Comparison of ENCODE assay signal across 18 cellular contexts in the genomic region with DNA sequence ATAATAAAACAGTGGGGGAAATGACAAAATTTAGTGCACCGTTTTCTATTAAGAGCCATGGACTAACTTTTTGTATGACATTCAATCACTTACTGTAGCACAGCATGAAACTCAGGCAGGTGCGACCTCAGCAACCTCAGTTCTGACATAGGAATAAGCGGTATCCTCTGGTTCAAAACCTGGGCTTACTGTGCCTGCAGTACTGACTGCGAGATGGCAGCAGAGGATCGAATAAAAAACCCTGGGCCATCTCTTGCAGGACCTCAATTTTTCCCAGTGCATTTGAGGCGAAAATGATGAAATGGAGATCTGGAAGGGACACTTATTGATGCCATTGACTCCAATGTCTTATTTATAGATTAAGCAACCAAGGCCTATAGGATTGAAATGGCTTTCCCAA.
A peak's percentile ranks its signal among the peaks of the same experiment; 100 is the strongest.
DNase-seq lines count a peak whose midpoint lies in the region; ATAC-seq and TF ChIP-seq lines count a peak whose summit lies in the region.
"Had no signal": no experiment of that assay in that cellular context is flagged by ENCODE, and none has a peak within 500 bp of the region (broad histone marks: within the 10 kb centered on the region; RNA-seq: fewer than 3 reads in every experiment).

No MANE protein-coding gene starts in this region.

- H3K4me1 ChIP-seq in Karpas-422 (ENCODE audit: low read length): no peaks in the 10 kb centered on the region
- H3K4me1 ChIP-seq in PC-3 (ENCODE audit: insufficient read depth, low read length): no peaks in the 10 kb centered on the region
- peaks cover 3% of the 10 kb centered on the region for H3K4me1 ChIP-seq in neural progenitor cell

- H3K27me3 Mint-ChIP-seq in neural progenitor cell (ENCODE audit: insufficient read depth, low read depth): no peaks in the 10 kb centered on the region

- H3K9me3 ChIP-seq in Karpas-422 (ENCODE audit: low read length) (no peaks in the 10 kb centered on the region; the same call in 1 of the 2 replicates), PC-3 (ENCODE audit: low read length) (no peaks in the 10 kb centered on the region), neural progenitor cell (ENCODE audit: low read depth) (no peaks in the 10 kb centered on the region)

- POLR2A ChIA-PET in PC-3 (lab: Charles Lee; ENCODE audit: unreplicated experiment): no interaction called here

- no peaks in the 10 kb centered on the region for H3K36me3 Mint-ChIP-seq in neural progenitor cell
- H3K36me3 Mint-ChIP-seq: CD8-positive, alpha-beta T cell had no signal

- peak; percentile 30; the same call in 1 of the 2 replicates for TF ChIP-seq CTCF in PC-3 (conservative IDR thresholded peaks at IDR 0.05; ENCODE audit: low read depth, low read length)
- TF ChIP-seq CTCF in neural progenitor cell (IDR thresholded peaks at IDR 0.05): peak; percentile 28

- no peak overlapping the region for H3K27ac Mint-ChIP-seq in neural progenitor cell
- H3K27ac Mint-ChIP-seq: CD8-positive, alpha-beta T cell had no signal

- H3K4me3 Mint-ChIP-seq in neural progenitor cell: no peak overlapping the region
- H3K4me3 Mint-ChIP-seq: CD8-positive, alpha-beta T cell had no signal

- H4K20me1 ChIP-seq in Karpas-422 (ENCODE audit: insufficient read depth, low read depth, low read length): no peaks in the 10 kb centered on the region
- H4K20me1 ChIP-seq in PC-3 (ENCODE audit: low read length): no peaks in the 10 kb centered on the region
- H4K20me1 ChIP-seq in neural progenitor cell (ENCODE audit: low read depth): no peaks in the 10 kb centered on the region

- H3K9me2 ChIP-seq in Karpas-422 (replicated peaks; ENCODE audit: insufficient read depth, low read length) (no peaks in the 10 kb centered on the region), PC-3 (replicated peaks; ENCODE audit: low read length) (no peaks in the 10 kb centered on the region)

- H2AFZ ChIP-seq in Karpas-422 (ENCODE audit: low read length): no peak overlapping the region
- no peak overlapping the region for H2AFZ ChIP-seq in PC-3 (ENCODE audit: low read length)
- H2AFZ ChIP-seq in neural progenitor cell (replicated peaks): no peak overlapping the region

- H3K79me2 ChIP-seq in Karpas-422 (ENCODE audit: low read length) (no peaks in the 10 kb centered on the region), PC-3 (ENCODE audit: low read length) (no peaks in the 10 kb centered on the region), neural progenitor cell (ENCODE audit: low read depth) (no peaks in the 10 kb centered on the region)

- H3F3A ChIP-seq in PC-3 (ENCODE audit: low read length, unreplicated experiment) (no peaks in the 10 kb centered on the region), neural progenitor cell (ENCODE audit: low read depth) (no peaks in the 10 kb centered on the region)

- H3K27me3 ChIP-seq in Karpas-422 (ENCODE audit: low read length) (no peaks in the 10 kb centered on the region), PC-3 (ENCODE audit: low read length) (peaks cover 46% of the 10 kb centered on the region; the same call in 1 of the 2 replicates), neural progenitor cell (no peaks in the 10 kb centered on the region)

- no peaks in the 10 kb centered on the region for H3K36me3 ChIP-seq in Karpas-422 (ENCODE audit: insufficient read depth, low read length)
- no peaks in the 10 kb centered on the region for H3K36me3 ChIP-seq in PC-3 (ENCODE audit: low read depth, low read length)
- H3K36me3 ChIP-seq in neural progenitor cell: no peaks in the 10 kb centered on the region

- CTCF ChIA-PET in PC-3 (lab: Charles Lee): no interaction called here

- no peak overlapping the region for H3K4me2 ChIP-seq in Karpas-422 (ENCODE audit: low read depth, low read length, poor library complexity, severe bottlenecking)
- no peak overlapping the region for H3K4me2 ChIP-seq in PC-3 (ENCODE audit: low read length)
- H3K4me2 ChIP-seq in neural progenitor cell: no peak overlapping the region

- intact Hi-C loops in PC-3 (cut with micrococcal nuclease): no loop called here

- H3K4me3 ChIP-seq in Karpas-422 (ENCODE audit: low read length) (no peak overlapping the region), PC-3 (ENCODE audit: low read length) (no peak overlapping the region), neural progenitor cell (no peak overlapping the region)

- no peaks in the 10 kb centered on the region for H3K4me1 Mint-ChIP-seq in neural progenitor cell

- H3K9me3 Mint-ChIP-seq in neural progenitor cell: peaks cover 4% of the 10 kb centered on the region

- DNase-seq in NCI-H2107 treated with DMSO at 0.1 percent for 48 hours (lab: John Stamatoyannopoulos, UW; ENCODE audit: unreplicated experiment) (peak; percentile 44), NCI-H2107 (lab: John Stamatoyannopoulos, UW) (no peak), Karpas-422 (peak; percentile 42), PC-3 (peak; percentile 23), neural progenitor cell (ENCODE audit: low spot score) (no peak), GM03348 (ENCODE audit: low spot score) (no peak)
- no peak for DNase-seq in stimulated activated naive CD8-positive, alpha-beta T cell treated with anti-CD3 and anti-CD28 coated beads, Interleukin-15, Interleukin-2, amounts not matched to agents 100 U/mL and 50 U/mL, for 24 hours
- DNase-seq: 8988T; CD8-positive, alpha-beta T cell; DMS79 treated with DMSO at 0.1 percent for 48 hours; KBM-7; MM.1S; NCI-H1092 treated with DMSO at 0.1 percent for 48 hours; NCI-H1694 treated with DMSO at 0.1 percent for 48 hours; NCI-H2171; NCI-H446 treated with DMSO at 0.1 percent for 48 hours; NCI-H774 had no signal

- H3K27ac ChIP-seq in Karpas-422 (ENCODE audit: low read length) (no peak overlapping the region), PC-3 (ENCODE audit: low read length) (no peak overlapping the region), neural progenitor cell (no peak overlapping the region)

- no TSS peak for BruUV-seq in PC-3 (replicated peaks; lab: Mats Ljungman, UMichigan)

- ATAC-seq in PC-3: no peak
- ATAC-seq in GM18517 (IDR thresholded peaks at IDR 0.05; ENCODE audit: unreplicated experiment): no peak
- no peak for ATAC-seq in stimulated activated naive CD8-positive, alpha-beta T cell treated with anti-CD3 and anti-CD28 coated beads, Interleukin-15, Interleukin-2, amounts not matched to agents 100 U/mL and 50 U/mL, for 24 hours
- ATAC-seq: CD8-positive, alpha-beta T cell had no signal

- no peak overlapping the region for H3K9ac ChIP-seq in Karpas-422 (ENCODE audit: low read length)
- H3K9ac ChIP-seq in PC-3 (ENCODE audit: low read length): no peak overlapping the region
- H3K9ac ChIP-seq in neural progenitor cell: no peak overlapping the region

Comparison
In these comparisons a context has a peak if more than half of its experiments do, and no peak if none do; other contexts are left out.
1. DNase-seq: peak in NCI-H2107 treated with DMSO at 0.1 percent for 48 hours (single experiment), Karpas-422 (single experiment) and PC-3 (single experiment); none in NCI-H2107 (single experiment), neural progenitor cell (single experiment), GM03348 (single experiment) and stimulated activated naive CD8-positive, alpha-beta T cell treated with anti-CD3 and anti-CD28 coated beads, Interleukin-15, Interleukin-2, amounts not matched to agents 100 U/mL and 50 U/mL, for 24 hours (single experiment).